8 cellular contexts compared by ENCODE assay signal in genomic region chr16:1705688-1706385, GRCh38. TPM values are rescaled to one million over a fixed set of nuclear protein-coding genes. Genes with fewer than 3 reads are reported as not detected.
DNase-seq lines count a peak whose midpoint lies in the region; ATAC-seq and TF ChIP-seq lines count a peak whose summit lies in the region.

A gene with protein sequence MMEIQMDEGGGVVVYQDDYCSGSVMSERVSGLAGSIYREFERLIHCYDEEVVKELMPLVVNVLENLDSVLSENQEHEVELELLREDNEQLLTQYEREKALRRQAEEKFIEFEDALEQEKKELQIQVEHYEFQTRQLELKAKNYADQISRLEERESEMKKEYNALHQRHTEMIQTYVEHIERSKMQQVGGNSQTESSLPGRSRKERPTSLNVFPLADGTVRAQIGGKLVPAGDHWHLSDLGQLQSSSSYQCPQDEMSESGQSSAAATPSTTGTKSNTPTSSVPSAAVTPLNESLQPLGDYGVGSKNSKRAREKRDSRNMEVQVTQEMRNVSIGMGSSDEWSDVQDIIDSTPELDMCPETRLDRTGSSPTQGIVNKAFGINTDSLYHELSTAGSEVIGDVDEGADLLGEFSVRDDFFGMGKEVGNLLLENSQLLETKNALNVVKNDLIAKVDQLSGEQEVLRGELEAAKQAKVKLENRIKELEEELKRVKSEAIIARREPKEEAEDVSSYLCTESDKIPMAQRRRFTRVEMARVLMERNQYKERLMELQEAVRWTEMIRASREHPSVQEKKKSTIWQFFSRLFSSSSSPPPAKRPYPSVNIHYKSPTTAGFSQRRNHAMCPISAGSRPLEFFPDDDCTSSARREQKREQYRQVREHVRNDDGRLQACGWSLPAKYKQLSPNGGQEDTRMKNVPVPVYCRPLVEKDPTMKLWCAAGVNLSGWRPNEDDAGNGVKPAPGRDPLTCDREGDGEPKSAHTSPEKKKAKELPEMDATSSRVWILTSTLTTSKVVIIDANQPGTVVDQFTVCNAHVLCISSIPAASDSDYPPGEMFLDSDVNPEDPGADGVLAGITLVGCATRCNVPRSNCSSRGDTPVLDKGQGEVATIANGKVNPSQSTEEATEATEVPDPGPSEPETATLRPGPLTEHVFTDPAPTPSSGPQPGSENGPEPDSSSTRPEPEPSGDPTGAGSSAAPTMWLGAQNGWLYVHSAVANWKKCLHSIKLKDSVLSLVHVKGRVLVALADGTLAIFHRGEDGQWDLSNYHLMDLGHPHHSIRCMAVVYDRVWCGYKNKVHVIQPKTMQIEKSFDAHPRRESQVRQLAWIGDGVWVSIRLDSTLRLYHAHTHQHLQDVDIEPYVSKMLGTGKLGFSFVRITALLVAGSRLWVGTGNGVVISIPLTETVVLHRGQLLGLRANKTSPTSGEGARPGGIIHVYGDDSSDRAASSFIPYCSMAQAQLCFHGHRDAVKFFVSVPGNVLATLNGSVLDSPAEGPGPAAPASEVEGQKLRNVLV (N-terminal part only) (plus strand): TSS chr16:1706195. CDS start chr16:1706340, 145 bp downstream.

- in situ Hi-C loops in GM23248 (cut with MboI): no loop called here

- peaks cover 46% of the 10 kb centered on the region for H3K79me2 ChIP-seq in GM23248 (ENCODE audit: insufficient read depth)

- H3K27me3 ChIP-seq in GM23248 (replicated peaks; ENCODE audit: insufficient read depth): no peaks in the 10 kb centered on the region

- peak; percentile 89 for DNase-seq in EH (ENCODE audit: low read depth)
- DNase-seq in GM23248: peak; percentile 90
- peak; percentile 30 to 57 for DNase-seq in Kasumi-1 (lab: John Stamatoyannopoulos, UW)
- peak; percentile 84 for DNase-seq in RPMI7951 (ENCODE audit: low read depth)
- DNase-seq in fibroblast of peridontal ligament (ENCODE audit: extremely low read depth): peak; percentile 79
- DNase-seq in stimulated activated naive CD8-positive, alpha-beta T cell treated with anti-CD3 and anti-CD28 coated beads, Interleukin-15, Interleukin-2, amounts not matched to agents 100 U/mL and 50 U/mL, for 24 hours: peak; percentile 98

- no peaks in the 10 kb centered on the region for H3K9me3 Mint-ChIP-seq in activated T-helper 17 cell treated with anti-CD3 and anti-CD28 coated beads, Interleukin-2, amount 50 U/mL, for 72 hours
- H3K9me3 Mint-ChIP-seq in nephron: no peaks in the 10 kb centered on the region

- H3K36me3 Mint-ChIP-seq in activated T-helper 17 cell treated with anti-CD3 and anti-CD28 coated beads, Interleukin-2, amount 50 U/mL, for 72 hours (ENCODE audit: low read depth): peaks cover 31% of the 10 kb centered on the region
- peaks cover 16% of the 10 kb centered on the region for H3K36me3 Mint-ChIP-seq in nephron (ENCODE audit: low read depth)

- peak within 1 kb of the TSS; percentile 95 for H3K9ac ChIP-seq in GM23248

- H2AFZ ChIP-seq in GM23248: peak within 1 kb of the TSS; percentile 76

- H3K27ac Mint-ChIP-seq in activated T-helper 17 cell treated with anti-CD3 and anti-CD28 coated beads, Interleukin-2, amount 50 U/mL, for 72 hours: peak within 1 kb of the TSS; percentile 97
- H3K27ac Mint-ChIP-seq in nephron: peak within 1 kb of the TSS; percentile 98

- H3K4me1 Mint-ChIP-seq in activated T-helper 17 cell treated with anti-CD3 and anti-CD28 coated beads, Interleukin-2, amount 50 U/mL, for 72 hours: peaks cover 6% of the 10 kb centered on the region
- peaks cover 25% of the 10 kb centered on the region for H3K4me1 Mint-ChIP-seq in nephron

- H3K4me1 ChIP-seq in GM23248 (ENCODE audit: insufficient read depth): peaks cover 26% of the 10 kb centered on the region

- peak; percentile 90 for ATAC-seq in activated T-helper 17 cell treated with anti-CD3 and anti-CD28 coated beads, Interleukin-2, amount 50 U/mL, for 72 hours (replicated peaks)
- ATAC-seq in stimulated activated naive CD8-positive, alpha-beta T cell treated with anti-CD3 and anti-CD28 coated beads, Interleukin-15, Interleukin-2, amounts not matched to agents 100 U/mL and 50 U/mL, for 24 hours: peak; percentile 88

- H3K9me2 ChIP-seq in GM23248 (ENCODE audit: insufficient read depth): no peaks in the 10 kb centered on the region

- H3K4me3 Mint-ChIP-seq in activated T-helper 17 cell treated with anti-CD3 and anti-CD28 coated beads, Interleukin-2, amount 50 U/mL, for 72 hours: peak within 1 kb of the TSS; percentile 96
- H3K4me3 Mint-ChIP-seq in nephron: peak within 1 kb of the TSS; percentile 96 to 98 (median 98)

- H3K4me2 ChIP-seq in GM23248 (ENCODE audit: unreplicated experiment): peak within 1 kb of the TSS; percentile 99

- peaks cover 3% of the 10 kb centered on the region; the same call in 1 of the 2 replicates for H4K20me1 ChIP-seq in GM23248 (ENCODE audit: insufficient read depth)

- peaks cover 33% of the 10 kb centered on the region for H3F3A ChIP-seq in GM23248 (ENCODE audit: insufficient read depth)

- H3K27me3 Mint-ChIP-seq in activated T-helper 17 cell treated with anti-CD3 and anti-CD28 coated beads, Interleukin-2, amount 50 U/mL, for 72 hours: no peaks in the 10 kb centered on the region
- no peaks in the 10 kb centered on the region for H3K27me3 Mint-ChIP-seq in nephron (ENCODE audit: low read depth)

- peak; percentile 98 to 99 (median 98) for TF ChIP-seq CTCF in nephron (IDR thresholded peaks at IDR 0.05; ENCODE audit: unreplicated experiment in 3 of 3)

- H3K27ac ChIP-seq in GM23248: peak within 1 kb of the TSS; percentile 86

- 1 to 2% methylated on average over 58 to 67 of the region's 79 CpGs for WGBS in GM23248 (ENCODE audit: low coverage in 1 of 2, low lambda C conversion rate in 2 of 2, missing lambda C conversion rate in 2 of 2), 2 experiments

- H3K9me3 ChIP-seq in GM23248 (ENCODE audit: low read depth): no peaks in the 10 kb centered on the region

- H3K36me3 ChIP-seq in GM23248 (ENCODE audit: low read depth): no peaks in the 10 kb centered on the region

- H3K4me3 ChIP-seq in GM23248: peak within 1 kb of the TSS; percentile 97

RNA-seq across cellular contexts. Expression of the gene that starts here (rescaled TPM):
- total RNA-seq in GM23248 (2014; rRNA removed; shearing (Covaris generic)): 28.3 and 58.9 TPM in 2 replicates
- 9.1 and 10.0 TPM in 2 replicates for polyA plus RNA-seq in GM23248 (2016; fragmentation: Nextera tagmentation; extraction: Ambion mirVana)
- total RNA-seq in RPMI7951 (2014; rRNA removed; shearing (Covaris generic)): 6.7 and 16.3 TPM in 2 replicates
- total RNA-seq in activated T-helper 17 cell treated with anti-CD3 and anti-CD28 coated beads, Interleukin-2, amount 50 U/mL, for 72 hours: 100 to 1,000 TPM in 1 of 2 donors, 10 to 100 TPM in 1; 59.9 to 106 TPM

Comparison
In these comparisons a context has a peak if more than half of its experiments do, and no peak if none do; other contexts are left out.
1. Peak in every context shown above with its lines: DNase-seq, ATAC-seq, H3K4me3 ChIP-seq and H3K27ac ChIP-seq.
2. DNase-seq: peak in every context shown above with its lines; median percentile 98 in stimulated activated naive CD8-positive, alpha-beta T cell treated with anti-CD3 and anti-CD28 coated beads, Interleukin-15, Interleukin-2, amounts not matched to agents 100 U/mL and 50 U/mL, for 24 hours; 90 in GM23248; 89 in EH; 84 in RPMI7951; 79 in fibroblast of peridontal ligament; 44 in Kasumi-1.